ENCODE assay signal across 24 cellular contexts in genomic region chr1:82387070-82387366, GRCh38.
"Had no signal": no experiment of that assay in that cellular context is flagged by ENCODE, and none has a peak within 500 bp of the region (broad histone marks: within the 10 kb centered on the region; RNA-seq: fewer than 3 reads in every experiment).

No MANE protein-coding gene starts in this region.

- H3K27me3 Mint-ChIP-seq: activated naive CD8-positive, alpha-beta T cell had no signal

- H3K36me3 ChIP-seq: esophagus muscularis mucosa, heart right ventricle, left lung, lower lobe of right lung, transverse colon, WERI-Rb-1 had no signal

- H3K4me1 Mint-ChIP-seq: natural killer cell had no signal

- H3K27ac Mint-ChIP-seq: activated naive CD8-positive, alpha-beta T cell; natural killer cell had no signal

- DNase-seq: activated CD4-positive, alpha-beta T cell treated with anti-CD3 and anti-CD28 coated beads for 48 hours; activated CD4-positive, alpha-beta T cell treated with anti-CD3 and anti-CD28 coated beads, Interleukin-2, amount 50 U/mL, for 48 hours; activated CD8-positive, alpha-beta memory T cell treated with anti-CD3 and anti-CD28 coated beads for 24 hours; activated effector memory CD4-positive, alpha-beta T cell treated with Interleukin-2 at 50 U/mL for 16 hours; activated naive CD4-positive, alpha-beta T cell treated with Interleukin-2 at 50 U/mL for 16 hours; anterior cingulate cortex; body of pancreas; dermis blood vessel endothelial cell; effector CD4-positive, alpha-beta T cell; foreskin keratinocyte; heart right ventricle; kidney glomerular epithelial cell; left lung; lower lobe of right lung; natural killer cell; right cardiac atrium; stimulated activated CD4-positive, alpha-beta T cell treated with anti-CD3 and anti-CD28 coated beads, Interleukin-15, amount 100 ng/mL, for 24 hours; stimulated activated CD4-positive, alpha-beta T cell treated with anti-CD3 and anti-CD28 coated beads, Interleukin-2, amount 100 ng/mL, for 24 hours; stimulated activated naive CD4-positive, alpha-beta T cell; transverse colon; WERI-Rb-1 had no signal

- ATAC-seq: activated CD4-positive, CD25-positive, alpha-beta regulatory T cell treated with anti-CD3 and anti-CD28 coated beads, Interleukin-2, amount 50 U/mL, for 24 hours; body of pancreas; foreskin keratinocyte; heart right ventricle; left lung; lower lobe of right lung; natural killer cell; right cardiac atrium had no signal

- H3K4me3 ChIP-seq: body of pancreas, esophagus muscularis mucosa, heart right ventricle, left lung, lower lobe of right lung, transverse colon had no signal

- H3K27ac ChIP-seq: body of pancreas, esophagus muscularis mucosa, foreskin keratinocyte, heart right ventricle, left lung, lower lobe of right lung, transverse colon, WERI-Rb-1 had no signal

- H3K4me3 Mint-ChIP-seq: activated naive CD8-positive, alpha-beta T cell; natural killer cell had no signal

- H3K4me1 ChIP-seq: body of pancreas, esophagus muscularis mucosa, heart right ventricle, left lung, lower lobe of right lung, transverse colon had no signal

- H3K27me3 ChIP-seq: body of pancreas, esophagus muscularis mucosa, foreskin keratinocyte, heart right ventricle, left lung, transverse colon had no signal

- H3K9me3 ChIP-seq: body of pancreas, esophagus muscularis mucosa, heart right ventricle, left lung, lower lobe of right lung, transverse colon had no signal

- H3K36me3 Mint-ChIP-seq: activated naive CD8-positive, alpha-beta T cell; natural killer cell had no signal
